In the genomic region with DNA sequence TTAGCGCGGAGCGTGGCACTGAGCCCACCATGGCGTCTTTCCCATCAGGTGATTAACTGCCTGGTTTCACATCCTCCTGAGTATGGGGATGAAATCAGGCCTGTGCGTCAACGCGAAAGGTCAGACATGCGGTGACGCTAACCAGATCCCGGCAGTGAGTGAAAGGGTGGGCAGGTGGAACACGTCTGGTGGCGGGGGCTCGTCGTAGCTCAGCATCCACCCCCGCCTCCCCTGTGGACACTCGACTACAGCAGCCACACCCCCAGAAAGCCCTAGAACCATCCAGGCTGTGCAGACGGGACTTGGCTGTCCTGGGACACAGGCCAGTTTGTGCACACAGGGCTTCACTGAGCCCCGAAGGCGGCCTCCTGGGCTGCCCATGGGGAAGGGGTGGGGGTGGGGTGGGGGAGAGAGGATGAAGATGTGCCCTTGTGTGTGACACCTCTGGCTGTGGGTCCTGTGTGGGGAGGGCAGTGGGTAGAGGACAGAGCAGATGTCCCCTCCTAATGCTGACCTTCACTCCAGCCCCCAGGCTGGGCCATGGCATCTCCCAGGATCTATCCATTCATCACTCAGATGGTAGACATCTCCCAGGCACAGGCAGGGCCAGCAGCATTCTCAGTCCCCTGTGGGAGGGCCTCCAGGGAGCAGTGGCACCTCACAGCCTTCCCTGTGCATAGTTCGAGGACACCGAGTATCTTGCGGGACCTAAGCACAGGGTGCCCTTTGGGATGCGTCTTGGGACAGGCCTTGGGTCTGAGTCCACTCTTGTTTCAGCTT, we compare ENCODE assay signal across 13 cellular contexts. TPM values are rescaled to one million over a fixed set of nuclear protein-coding genes. Genes with fewer than 3 reads are reported as not detected.
DNase-seq lines count a peak whose midpoint lies in the region; ATAC-seq and TF ChIP-seq lines count a peak whose summit lies in the region.
"Had no signal": no experiment of that assay in that cellular context is flagged by ENCODE, and none has a peak within 500 bp of the region (broad histone marks: within the 10 kb centered on the region; RNA-seq: fewer than 3 reads in every experiment).

No MANE protein-coding gene starts in this region.

- no peak for TF ChIP-seq POLR2A in right lobe of liver (IDR thresholded peaks at IDR 0.05)

- no peak overlapping the region for H3K4me3 Mint-ChIP-seq in endodermal cell
- H3K4me3 Mint-ChIP-seq: activated CD4-positive, alpha-beta memory T cell treated with anti-CD3 and anti-CD28 coated beads for 36 hours; activated naive CD8-positive, alpha-beta T cell; CD8-positive, alpha-beta memory T cell had no signal

- intact Hi-C loops in right lobe of liver (cut with DNase I), result no loop called here

- H3K36me3 ChIP-seq in endodermal cell (ENCODE audit: control insufficient read depth, insufficient read depth, low read length) (no peaks in the 10 kb centered on the region), right lobe of liver (no peaks in the 10 kb centered on the region)

- H3K4me3 ChIP-seq in endodermal cell (ENCODE audit: low read length) (no peak overlapping the region), right lobe of liver (no peak overlapping the region)

- H3K27me3 ChIP-seq in endodermal cell (ENCODE audit: control insufficient read depth, insufficient read depth, low read length, poor library complexity, severe bottlenecking) (no peaks in the 10 kb centered on the region), right lobe of liver (no peaks in the 10 kb centered on the region)

- H3K27ac Mint-ChIP-seq in endodermal cell, result no peak overlapping the region
- H3K27ac Mint-ChIP-seq: activated CD4-positive, alpha-beta memory T cell treated with anti-CD3 and anti-CD28 coated beads for 36 hours; activated naive CD8-positive, alpha-beta T cell; CD8-positive, alpha-beta memory T cell had no signal

- H3K27me3 Mint-ChIP-seq in endodermal cell (ENCODE audit: insufficient read depth), result no peaks in the 10 kb centered on the region
- H3K27me3 Mint-ChIP-seq: activated CD4-positive, alpha-beta memory T cell treated with anti-CD3 and anti-CD28 coated beads for 36 hours; activated naive CD8-positive, alpha-beta T cell; CD8-positive, alpha-beta memory T cell had no signal

- H3K4me1 ChIP-seq in endodermal cell (ENCODE audit: control insufficient read depth, insufficient read depth, low read length) (no peaks in the 10 kb centered on the region), right lobe of liver (peaks cover 0 to 8% (median 4%) of the 10 kb centered on the region in 4 donors)

- no peaks in the 10 kb centered on the region for H3K4me1 Mint-ChIP-seq in endodermal cell

- 94 to 97% methylated on average over 16 to 23 of the region's 23 CpGs for WGBS in endodermal cell (ENCODE audit: insufficient coverage in 1 of 2, insufficient read length in 1 of 2), 2 experiments
- WGBS in right lobe of liver (ENCODE audit: insufficient coverage, low coverage, low lambda C conversion rate, missing lambda C conversion rate), result 91% methylated on average over 4 of the region's 23 CpGs

- TF ChIP-seq CTCF in endodermal cell (conservative IDR thresholded peaks at IDR 0.05) (no peak), right lobe of liver (IDR thresholded peaks at IDR 0.05) (no peak)

- peak in 3 of 4 donors; percentile 10 to 19 (median 12) for ATAC-seq in right lobe of liver

- peak; percentile 5 for DNase-seq in NCI-H69 (lab: John Stamatoyannopoulos, UW)
- DNase-seq in endodermal cell, result peak; percentile 40
- peak in 1 of 3 donors; percentile 42 for DNase-seq in right lobe of liver
- DNase-seq in substantia nigra (lab: John Stamatoyannopoulos, UW), result peak in 18 of 49 donors; percentile 15 to 88 (median 44)
- no peak for DNase-seq in activated CD8-positive, alpha-beta memory T cell treated with anti-CD3 and anti-CD28 coated beads, Interleukin-2, amount 50 U/mL, for 4 hours
- no peak for DNase-seq in iPS-NIHi11 (ENCODE audit: low spot score)
- no peak for DNase-seq in NCI-H1930 (lab: John Stamatoyannopoulos, UW)
- no peak for DNase-seq in stimulated activated CD4-positive, alpha-beta T cell treated with anti-CD3 and anti-CD28 coated beads, Interleukin-12 subunit alpha, Interleukin-12 subunit beta, amount 100 ng/mL, for 4 hours
- DNase-seq: activated CD4-positive, alpha-beta memory T cell treated with anti-CD3 and anti-CD28 coated beads for 36 hours; kidney glomerular epithelial cell; retina had no signal

- no peaks in the 10 kb centered on the region for H3K9me3 Mint-ChIP-seq in endodermal cell
- H3K9me3 Mint-ChIP-seq: activated CD4-positive, alpha-beta memory T cell treated with anti-CD3 and anti-CD28 coated beads for 36 hours; CD8-positive, alpha-beta memory T cell had no signal

- H3K27ac ChIP-seq in endodermal cell (ENCODE audit: low read depth, low read length), result no peak overlapping the region
- H3K27ac ChIP-seq in right lobe of liver, result peak overlapping the region in 2 of 3 donors; percentile 63 to 84
- peak overlapping the region; percentile 38 for H3K27ac ChIP-seq in substantia nigra (ENCODE audit: low read depth, low read length, poor library complexity, severe bottlenecking)

- H3K36me3 Mint-ChIP-seq in endodermal cell (ENCODE audit: low read depth), result no peaks in the 10 kb centered on the region
- H3K36me3 Mint-ChIP-seq: activated CD4-positive, alpha-beta memory T cell treated with anti-CD3 and anti-CD28 coated beads for 36 hours; activated naive CD8-positive, alpha-beta T cell; CD8-positive, alpha-beta memory T cell had no signal

- H3K9me3 ChIP-seq in endodermal cell (ENCODE audit: control insufficient read depth, low read length) (no peaks in the 10 kb centered on the region), right lobe of liver (no peaks in the 10 kb centered on the region)

- no peak overlapping the region for H3K9ac ChIP-seq in endodermal cell (ENCODE audit: extremely low read depth, low read length, poor library complexity, severe bottlenecking)

RNA-seq across cellular contexts. Expression of a gene that starts 27.5 kb away (rescaled TPM):
- total RNA-seq in endodermal cell, result 1 to 10 TPM in 1 of 2 donors, under 1 TPM in 1; 0.40 to 1.6 TPM
- 1.2 TPM for polyA plus RNA-seq in endodermal cell (2013, experiment 1 of 2)
- polyA plus RNA-seq in endodermal cell (2013, experiment 2 of 2), result 0.83 TPM
- 10 to 100 TPM; 10.1 to 75.2 (median 37.5) TPM for total RNA-seq in right lobe of liver

Comparison
In these comparisons a context has a peak if more than half of its experiments do, and no peak if none do; other contexts are left out.
1. DNase-seq: peak in NCI-H69 (single experiment) and endodermal cell (single experiment); none in activated CD8-positive, alpha-beta memory T cell treated with anti-CD3 and anti-CD28 coated beads, Interleukin-2, amount 50 U/mL, for 4 hours (single experiment), iPS-NIHi11 (single experiment), NCI-H1930 (0 of 2) and stimulated activated CD4-positive, alpha-beta T cell treated with anti-CD3 and anti-CD28 coated beads, Interleukin-12 subunit alpha, Interleukin-12 subunit beta, amount 100 ng/mL, for 4 hours (single experiment).
2. RNA of a gene that starts 27.5 kb away (total RNA-seq): 10.1 to 75.2 TPM in right lobe of liver; 0.40 to 1.6 TPM in endodermal cell; every median in the first group is over 4 times any median in the second.